19 cellular contexts compared by ENCODE assay signal in the genomic region with DNA sequence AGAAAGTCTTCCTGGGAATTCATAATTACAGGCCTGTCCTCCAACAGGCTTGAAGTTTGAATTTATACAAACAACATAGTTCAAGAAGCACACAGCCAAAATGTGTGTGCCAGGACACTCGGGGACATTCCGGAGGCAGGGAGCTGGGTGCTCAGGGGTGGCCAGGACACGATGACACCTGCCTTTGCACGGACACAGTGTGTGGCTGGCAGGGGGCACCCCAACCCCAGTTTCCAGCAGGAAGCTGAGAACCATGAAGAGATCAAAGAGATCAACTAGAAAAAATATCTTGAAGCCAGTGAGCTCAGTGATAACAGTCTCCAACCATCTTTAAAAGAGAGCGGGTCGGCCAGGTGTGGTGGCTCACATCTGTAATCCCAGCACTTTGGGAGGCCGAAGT. TPM values are rescaled to one million over a fixed set of nuclear protein-coding genes. Genes with fewer than 3 reads are reported as not detected.
DNase-seq lines count a peak whose midpoint lies in the region; ATAC-seq and TF ChIP-seq lines count a peak whose summit lies in the region.
"Had no signal": no experiment of that assay in that cellular context is flagged by ENCODE, and none has a peak within 500 bp of the region (broad histone marks: within the 10 kb centered on the region; RNA-seq: fewer than 3 reads in every experiment).

No MANE protein-coding gene starts in this region.

- no peak for TF ChIP-seq POLR2A in Peyer's patch (IDR thresholded peaks at IDR 0.05)

- TF ChIP-seq CTCF in AG09309 (IDR thresholded peaks at IDR 0.05; ENCODE audit: control insufficient read depth, insufficient read depth, low read depth, low read length, missing control alignments) (peak; percentile 7), HEK293 (tag by site-specific recombination; IDR thresholded peaks at IDR 0.05) (0 out of 2 replicates have a peak, but pooled peaks have one; percentile 20), brain microvascular endothelial cell (IDR thresholded peaks at IDR 0.05; ENCODE audit: low read depth, low read length, missing control alignments) (peak; percentile 47), Peyer's patch (IDR thresholded peaks at IDR 0.05) (no peak)

- no peak for DNase-seq in AG09309 (ENCODE audit: low read depth)
- DNase-seq in brain microvascular endothelial cell, result no peak
- DNase-seq in midbrain (lab: John Stamatoyannopoulos, UW), result peak; percentile 22
- DNase-seq in sciatic nerve (ENCODE audit: low spot score), result no peak
- DNase-seq in glomerular visceral epithelial cell (ENCODE audit: extremely low spot score), result no peak
- no peak for DNase-seq in Peyer's patch
- DNase-seq: activated CD8-positive, alpha-beta memory T cell treated with anti-CD3 and anti-CD28 coated beads for 24 hours; adrenal gland; effector memory CD8-positive, alpha-beta T cell; KG1; left colon; NCI-H1048; NCI-H2081; stimulated activated naive CD4-positive, alpha-beta T cell treated with Interleukin-2 at 50 U/mL for 16 hours had no signal

- CTCF ChIA-PET in HEK293 (lab: Yijun Ruan, JAX), result interaction anchor here (0.6 to 0.9 kb wide), 3 partner anchors 10 to 169 kb away, joined by 3 to 6 read pairs (median 5); no protein-coding TSS in a partner anchor

- H3K36me3 ChIP-seq in HEK293 (ENCODE audit: control insufficient read depth in 2 of 2, insufficient read depth in 1 of 2, low read length in 2 of 2) (peaks cover 10 to 39% of the 10 kb centered on the region in 2 experiments), brain microvascular endothelial cell (replicated peaks) (peaks cover 4% of the 10 kb centered on the region), Peyer's patch (peaks cover 0 to 68% (median 0%) of the 10 kb centered on the region in 3 donors)

- ATAC-seq in sciatic nerve (no peak), HG02938 (IDR thresholded peaks at IDR 0.05; ENCODE audit: unreplicated experiment) (no peak)
- ATAC-seq: activated T-helper 17 cell treated with anti-CD3 and anti-CD28 coated beads, Interleukin-2, amount 50 U/mL, for 72 hours; effector memory CD8-positive, alpha-beta T cell; left colon had no signal

- POLR2A ChIA-PET in HEK293 (lab: Yijun Ruan, JAX), result interaction anchor here (0.7 to 1.3 kb wide), 3 partner anchors 28 to 330 kb away, joined by 3 to 7 read pairs (median 4); partner anchors contain the start of gene TRAPPC10

- no peak overlapping the region for H3K27ac ChIP-seq in HEK293 (ENCODE audit: extremely low read depth, low read depth, low read length)
- H3K27ac ChIP-seq in brain microvascular endothelial cell, result no peak overlapping the region
- no peak overlapping the region for H3K27ac ChIP-seq in Peyer's patch
- H3K27ac ChIP-seq: adrenal gland, neutrophil had no signal

- H3K27me3 ChIP-seq in brain microvascular endothelial cell (replicated peaks), result no peaks in the 10 kb centered on the region
- no peaks in the 10 kb centered on the region for H3K27me3 ChIP-seq in Peyer's patch
- H3K27me3 ChIP-seq: adrenal gland, neutrophil had no signal

- no peaks in the 10 kb centered on the region for H3K4me1 ChIP-seq in HEK293 (ENCODE audit: control insufficient read depth, insufficient read depth, low read length)
- peaks cover 0 to 6% (median 0%) of the 10 kb centered on the region in 4 donors for H3K4me1 ChIP-seq in Peyer's patch
- H3K4me1 ChIP-seq: adrenal gland, Caco-2 had no signal

- in situ Hi-C loops in brain microvascular endothelial cell (cut with HindIII; ENCODE audit: low pct_ligation_motif_present, low sequenced_read_pairs), result no loop called here

- no peak overlapping the region for H3K4me3 ChIP-seq in AG09309 (ENCODE audit: control insufficient read depth, low read depth, low read length)
- no peak overlapping the region for H3K4me3 ChIP-seq in HEK293 (ENCODE audit: low read depth, low read length)
- H3K4me3 ChIP-seq in brain microvascular endothelial cell (ENCODE audit: low read depth, low read length), result no peak overlapping the region
- no peak overlapping the region for H3K4me3 ChIP-seq in Peyer's patch
- H3K4me3 ChIP-seq: adrenal gland had no signal

- intact Hi-C loops in sciatic nerve (cut with DNase I), result no loop called here

- H3K9me3 ChIP-seq in HEK293 (ENCODE audit: control insufficient read depth, insufficient read depth, low read depth, low read length) (no peaks in the 10 kb centered on the region), Peyer's patch (no peaks in the 10 kb centered on the region)
- H3K9me3 ChIP-seq: adrenal gland, Caco-2, neutrophil had no signal

TF ChIP-seq in HEK293, 187 proteins besides CTCF, POLR2A, EP300 and RAD21:
- TF ChIP-seq GLIS1 (tag by site-specific recombination; IDR thresholded peaks at IDR 0.05), result 0 out of 2 replicates have a peak, but pooled peaks have one; percentile 30
- TF ChIP-seq PRDM6 (tag by site-specific recombination; IDR thresholded peaks at IDR 0.05), result no peak
- TF ChIP-seq ZNF148 (tag by site-specific recombination; IDR thresholded peaks at IDR 0.05; ENCODE audit: borderline replicate concordance), result no peak

RNA-seq across cellular contexts. Expression of gene TRAPPC10, which starts 32.5 kb away (rescaled TPM):
- total RNA-seq in sciatic nerve, result 55.1 TPM
- 100 to 1,000 TPM in 1 of 4 donors, 10 to 100 TPM in 3; 62.2 to 153 (median 93.0) TPM for total RNA-seq in Peyer's patch

Comparison
In these comparisons a context has a peak if more than half of its experiments do, and no peak if none do; other contexts are left out.
1. CTCF ChIP-seq: peak in AG09309 (single experiment), HEK293 (single experiment) and brain microvascular endothelial cell (single experiment); none in Peyer's patch (0 of 6).